Comparison of ENCODE assay signal across 1 cellular context in genomic region chr16:81403601-81404391, GRCh38.
A peak's percentile ranks its signal among the peaks of the same experiment; 100 is the strongest.
TF ChIP-seq lines count a peak whose summit lies in the region.

No MANE protein-coding gene starts in this region.

TF ChIP-seq in neural cell, 6 proteins besides CTCF, POLR2A, EP300 and RAD21 (continued from another document):
- TF ChIP-seq SMC3 (conservative IDR thresholded peaks at IDR 0.05; ENCODE audit: poor library complexity) (peak; percentile 100), MXI1 (conservative IDR thresholded peaks at IDR 0.05; ENCODE audit: poor library complexity, severe bottlenecking) (peak; percentile 47), EZH2 (IDR thresholded peaks at IDR 0.05; ENCODE audit: borderline replicate concordance, insufficient read depth, low read length, poor library complexity, severe bottlenecking) (no peak), TAF1 (IDR thresholded peaks at IDR 0.05; ENCODE audit: low read depth) (no peak)
